Comparison of ENCODE assay signal across 8 cellular contexts in the genomic region with DNA sequence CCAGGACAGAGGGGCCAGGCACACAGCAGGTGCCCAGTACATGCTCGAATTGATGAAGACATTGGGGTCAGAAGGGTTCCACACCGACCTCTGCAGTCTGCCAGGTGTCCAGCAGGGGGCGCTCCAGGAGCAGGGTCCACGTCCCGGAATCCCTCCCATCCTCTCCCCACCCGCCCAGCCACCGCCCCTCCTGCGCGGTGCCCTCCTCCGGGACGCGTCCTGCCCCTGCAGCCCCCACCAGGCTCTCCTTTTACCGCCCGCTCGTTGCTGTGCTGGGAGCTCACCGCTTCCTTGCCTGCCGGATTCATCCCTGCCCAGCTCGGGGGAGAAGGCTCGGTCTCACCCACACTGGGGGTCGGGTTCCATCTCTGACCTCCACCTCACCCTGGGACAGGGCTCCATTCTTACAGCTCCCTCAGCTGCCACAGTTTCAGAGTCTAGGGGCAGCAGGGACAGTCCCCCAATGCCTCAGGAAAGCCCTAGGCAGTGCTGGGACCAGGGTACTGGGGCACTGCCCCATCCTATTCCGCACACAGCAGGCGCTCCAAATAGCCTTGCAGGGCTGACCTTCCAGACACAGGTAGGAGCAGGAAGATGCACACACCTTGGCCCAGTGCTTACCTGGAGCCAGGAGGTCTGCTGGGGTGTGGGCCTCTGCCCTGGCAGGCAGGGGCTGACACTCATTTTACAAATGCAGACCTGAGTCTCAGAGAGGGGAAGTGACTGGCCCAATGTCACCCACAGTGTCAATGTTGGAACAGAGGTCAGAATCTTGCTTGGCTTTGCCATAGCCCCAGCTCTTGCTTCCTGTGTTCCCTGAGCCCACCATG. TPM values are rescaled to one million over a fixed set of nuclear protein-coding genes. Genes with fewer than 3 reads are reported as not detected.
DNase-seq lines count a peak whose midpoint lies in the region; ATAC-seq and TF ChIP-seq lines count a peak whose summit lies in the region.

No MANE protein-coding gene starts in this region.

- TF ChIP-seq CTCF in BJ (IDR thresholded peaks at IDR 0.05; ENCODE audit: insufficient read depth, low read depth, low read length) (peak; percentile 93), endodermal cell (conservative IDR thresholded peaks at IDR 0.05) (peak; percentile 100), mucosa of descending colon (IDR thresholded peaks at IDR 0.05) (peak; percentile 96)

- CTCF ChIA-PET in BJ (lab: Yijun Ruan, JAX), result interaction anchor here (0.8 to 5.5 kb wide), 24 partner anchors 8 to 613 kb away, joined by 3 to 64 read pairs (median 4); no protein-coding TSS in a partner anchor

- H3K27ac Mint-ChIP-seq in endodermal cell, result no peak overlapping the region

- no peaks in the 10 kb centered on the region for H3K4me1 Mint-ChIP-seq in endodermal cell

- H3K27ac ChIP-seq in endodermal cell (ENCODE audit: low read depth, low read length), result no peak overlapping the region

- peaks cover 2% of the 10 kb centered on the region; the same call in 1 of the 2 replicates for H3K27me3 ChIP-seq in BJ (ENCODE audit: control insufficient read depth, insufficient read depth, low read length)
- no peaks in the 10 kb centered on the region for H3K27me3 ChIP-seq in endodermal cell (ENCODE audit: control insufficient read depth, insufficient read depth, low read length, poor library complexity, severe bottlenecking)

- H3K9me3 ChIP-seq in endodermal cell (ENCODE audit: control insufficient read depth, low read length), result no peaks in the 10 kb centered on the region
- no peaks in the 10 kb centered on the region for H3K9me3 ChIP-seq in mucosa of descending colon

- peak overlapping the region; percentile 41 for H3K4me3 Mint-ChIP-seq in endodermal cell

- H3K27me3 Mint-ChIP-seq in endodermal cell (ENCODE audit: insufficient read depth), result peaks cover 4% of the 10 kb centered on the region

- H3K4me3 ChIP-seq in BJ (ENCODE audit: low read depth, low read length) (no peak overlapping the region; the same call in 1 of the 2 replicates), endodermal cell (ENCODE audit: low read length) (no peak overlapping the region), mucosa of descending colon (no peak overlapping the region)

- H3K36me3 ChIP-seq in BJ (ENCODE audit: control insufficient read depth, insufficient read depth, low read length), result no peaks in the 10 kb centered on the region
- H3K36me3 ChIP-seq in endodermal cell (ENCODE audit: control insufficient read depth, insufficient read depth, low read length), result no peaks in the 10 kb centered on the region
- no peaks in the 10 kb centered on the region for H3K36me3 ChIP-seq in mucosa of descending colon (ENCODE audit: low read depth)

- H3K9me3 Mint-ChIP-seq in endodermal cell, result no peaks in the 10 kb centered on the region

- POLR2A ChIA-PET in BJ (lab: Charles Lee), result no interaction called here

- DNase-seq in BJ (ENCODE audit: low read depth) (no peak), NCI-H460 (ENCODE audit: extremely low read depth, low read depth) (peak; percentile 38), endodermal cell (peak; percentile 97), mucosa of descending colon (peak; percentile 64 to 77 (median 76))
- peak; percentile 91 for DNase-seq in activated CD8-positive, alpha-beta memory T cell treated with anti-CD3 and anti-CD28 coated beads for 24 hours
- peak; percentile 29 to 55 for DNase-seq in stimulated activated CD8-positive, alpha-beta memory T cell treated with anti-CD3 and anti-CD28 coated beads, Interleukin-7, amount 100 ng/mL, for 4 hours (ENCODE audit: low read depth in 2 of 2)

- peak; percentile 66 for ATAC-seq in GM21529 (IDR thresholded peaks at IDR 0.05; ENCODE audit: unreplicated experiment)
- peak; percentile 78 for ATAC-seq in mucosa of descending colon
- ATAC-seq in HG02759 (IDR thresholded peaks at IDR 0.05; ENCODE audit: unreplicated experiment), result no peak

- H3K9ac ChIP-seq in endodermal cell (ENCODE audit: extremely low read depth, low read length, poor library complexity, severe bottlenecking), result no peak overlapping the region

- WGBS in endodermal cell (ENCODE audit: insufficient coverage in 1 of 2, insufficient read length in 1 of 2), 2 experiments, result 15 to 90% methylated on average over 2 to 22 of the region's 22 CpGs

- H3K36me3 Mint-ChIP-seq in endodermal cell (ENCODE audit: low read depth), result no peaks in the 10 kb centered on the region

- H3K4me1 ChIP-seq in endodermal cell (ENCODE audit: control insufficient read depth, insufficient read depth, low read length), result no peaks in the 10 kb centered on the region
- H3K4me1 ChIP-seq in mucosa of descending colon (ENCODE audit: low read depth), result no peaks in the 10 kb centered on the region

- intact Hi-C loops in mucosa of descending colon (cut with DNase I, micrococcal nuclease), result no loop called here

RNA-seq across cellular contexts. Expression of a gene that starts 31.0 kb away (rescaled TPM):
- polyA plus RNA-seq in BJ (2011; rRNA removed), result 0.18 and 0.45 TPM in 2 replicates
- 0.51 and 1.0 TPM in 2 replicates for polyA minus RNA-seq in BJ (2011; rRNA and poly(A)+ RNA removed)
- 0.03 and 0.27 TPM in 2 replicates for total RNA-seq in NCI-H460 (2014; rRNA removed; shearing (Covaris generic))
- polyA plus RNA-seq in NCI-H460 (2014; cell fraction: nucleus; rRNA removed), result 0.50 and 0.67 TPM in 2 replicates
- total RNA-seq in endodermal cell (1 to 10 TPM; 2.0 to 2.2 TPM), mucosa of descending colon (1 to 10 TPM in 2 of 3 donors, under 1 TPM in 1; 0.70 to 2.2 (median 1.6) TPM)
- polyA plus RNA-seq in endodermal cell (2013, experiment 1 of 2), result 1.1 TPM
- 0.79 TPM for polyA plus RNA-seq in endodermal cell (2013, experiment 2 of 2)
